ENCODE assay signal across 21 cellular contexts in genomic region chr2:63403820-63404219, GRCh38.
DNase-seq lines count a peak whose midpoint lies in the region; ATAC-seq, FAIRE-seq and TF ChIP-seq lines count a peak whose summit lies in the region.
"Had no signal": no experiment of that assay in that cellular context is flagged by ENCODE, and none has a peak within 500 bp of the region (broad histone marks: within the 10 kb centered on the region; RNA-seq: fewer than 3 reads in every experiment).

No MANE protein-coding gene starts in this region.

- H3K9me3 Mint-ChIP-seq in activated naive CD8-positive, alpha-beta T cell treated with anti-CD3 and anti-CD28 coated beads, Interleukin-2, amount 50 U/mL, for 24 hours, result no peaks in the 10 kb centered on the region

- ATAC-seq in HepG2 (no peak), right lobe of liver (no peak), K562 (no peak)
- ATAC-seq in activated naive CD8-positive, alpha-beta T cell treated with anti-CD3 and anti-CD28 coated beads, Interleukin-2, amount 50 U/mL, for 24 hours, result no peak
- no peak for ATAC-seq in activated CD4-positive, CD25-positive, alpha-beta regulatory T cell treated with anti-CD3 and anti-CD28 coated beads, Interleukin-2, amount 50 U/mL, for 24 hours

- FAIRE-seq in HepG2 (lab: Jason Lieb, UNC) (no peak), TTC549 (lab: Jason Lieb, UNC) (peak; percentile 15), K562 (lab: Jason Lieb, UNC) (no peak)
- FAIRE-seq: GM12891, GM19239 had no signal

- H3K9me1 ChIP-seq in K562 (ENCODE audit: control insufficient read depth, insufficient read depth, low read length), result no peaks in the 10 kb centered on the region

- BruUV-seq in HepG2 (replicated peaks; lab: Mats Ljungman, UMichigan), result no TSS peak
- no TSS peak for BruUV-seq in K562 (replicated peaks; lab: Mats Ljungman, UMichigan)

- in situ Hi-C loops in HepG2 (cut with HindIII; ENCODE audit: extremely low pct_ligation_motif_present, low pct_unique_long_range_greater_than_20kb) (no loop called here), K562 (cut with MboI) (no loop called here)

- TF ChIP-seq RAD21 in HepG2 (CRISPR knock-in tag; IDR thresholded peaks at IDR 0.05) (no peak), K562 (CRISPR knock-in tag; conservative IDR thresholded peaks at IDR 0.05 in 1 of 2, IDR thresholded peaks at IDR 0.05 in 1 of 2) (no peak)

- H3K4me2 ChIP-seq in HepG2 (ENCODE audit: low read depth, low read length), result no peak overlapping the region
- H3K4me2 ChIP-seq in K562 (ENCODE audit: insufficient read depth, low read length), result no peak overlapping the region
- H3K4me2 ChIP-seq: BLaER1 had no signal

- intact Hi-C loops in HepG2 (cut with micrococcal nuclease; ENCODE audit: unreplicated experiment), result no loop called here
- intact Hi-C loops in right lobe of liver (cut with DNase I), result no loop called here
- intact Hi-C loops in K562 (cut with micrococcal nuclease), result no loop called here

- H3K36me3 Mint-ChIP-seq in activated naive CD8-positive, alpha-beta T cell treated with anti-CD3 and anti-CD28 coated beads, Interleukin-2, amount 50 U/mL, for 24 hours (ENCODE audit: low read depth), result peaks cover 15% of the 10 kb centered on the region

- H3K9me3 ChIP-seq in HepG2 (ENCODE audit: low read length) (no peaks in the 10 kb centered on the region), right lobe of liver (no peaks in the 10 kb centered on the region), K562 (replicated peaks; ENCODE audit: control insufficient read depth, insufficient read depth, low read depth, low read length) (peaks cover 3% of the 10 kb centered on the region; the same call in 1 of the 2 replicates)
- H3K9me3 ChIP-seq: BE2C had no signal

- no peak overlapping the region for H2AFZ ChIP-seq in HepG2 (ENCODE audit: low read length)
- no peak overlapping the region for H2AFZ ChIP-seq in K562 (ENCODE audit: low read depth, low read length)

- no peak for DNase-seq in HepG2 (ENCODE audit: low spot score)
- no peak for DNase-seq in right lobe of liver
- DNase-seq in K562 (ENCODE audit: extremely low read depth in 1 of 4, low spot score in 3 of 4), result no peak
- DNase-seq in activated naive CD8-positive, alpha-beta T cell treated with anti-CD3 and anti-CD28 coated beads, Interleukin-2, amount 50 U/mL, for 24 hours, result no peak
- DNase-seq in HCEC 1CT, result no peak
- DNase-seq: ACHN; BE2C; C1 segment of cervical spinal cord; CD4-positive, alpha-beta memory T cell; CD4-positive, CD25-positive, alpha-beta regulatory T cell; CD8-positive, alpha-beta memory T cell; COR-L47; DMS79 treated with DMSO at 0.1 percent for 48 hours; GF-D8 had no signal

- H3K4me3 Mint-ChIP-seq in activated naive CD8-positive, alpha-beta T cell treated with anti-CD3 and anti-CD28 coated beads, Interleukin-2, amount 50 U/mL, for 24 hours, result no peak overlapping the region
- H3K4me3 Mint-ChIP-seq: CD14-positive monocyte; CD4-positive, alpha-beta memory T cell; CD4-positive, CD25-positive, alpha-beta regulatory T cell; CD8-positive, alpha-beta memory T cell had no signal

- H3K27ac Mint-ChIP-seq in activated naive CD8-positive, alpha-beta T cell treated with anti-CD3 and anti-CD28 coated beads, Interleukin-2, amount 50 U/mL, for 24 hours, result no peak overlapping the region
- H3K27ac Mint-ChIP-seq: CD14-positive monocyte; CD4-positive, alpha-beta memory T cell; CD4-positive, CD25-positive, alpha-beta regulatory T cell; CD8-positive, alpha-beta memory T cell had no signal

- CTCF ChIA-PET in HepG2 (lab: Yijun Ruan, JAX; ENCODE audit: low intra/inter-chr PET ratio, low total read pairs) (no interaction called here), K562 (lab: Yijun Ruan, JAX; ENCODE audit: low intra/inter-chr PET ratio) (no interaction called here)

- POLR2A ChIA-PET in HepG2 (lab: Yijun Ruan, JAX) (no interaction called here), K562 (lab: Yijun Ruan, JAX) (interaction anchor here (0.7 kb wide), 2 partner anchors 15 to 1048 kb away, joined by 3 read pairs; no protein-coding TSS in a partner anchor)

- no peaks in the 10 kb centered on the region for H3K36me3 ChIP-seq in HepG2 (replicated peaks in 1 of 2; ENCODE audit: control insufficient read depth in 1 of 2, insufficient read depth in 2 of 2, low read length in 2 of 2)
- H3K36me3 ChIP-seq in right lobe of liver, result no peaks in the 10 kb centered on the region
- no peaks in the 10 kb centered on the region for H3K36me3 ChIP-seq in K562 (ENCODE audit: control insufficient read depth, insufficient read depth, low read length)
- H3K36me3 ChIP-seq: BE2C had no signal

- H3K9ac ChIP-seq in HepG2 (ENCODE audit: insufficient read depth, low read depth, low read length) (no peak overlapping the region), K562 (ENCODE audit: insufficient read depth in 1 of 2, low read depth in 2 of 2, low read length in 2 of 2) (no peak overlapping the region)
- H3K9ac ChIP-seq: BLaER1 had no signal

- no peaks in the 10 kb centered on the region for H3K4me1 Mint-ChIP-seq in activated naive CD8-positive, alpha-beta T cell treated with anti-CD3 and anti-CD28 coated beads, Interleukin-2, amount 50 U/mL, for 24 hours
- H3K4me1 Mint-ChIP-seq: CD14-positive monocyte; CD4-positive, alpha-beta memory T cell; CD8-positive, alpha-beta memory T cell had no signal

- no peaks in the 10 kb centered on the region for H3K27me3 Mint-ChIP-seq in activated naive CD8-positive, alpha-beta T cell treated with anti-CD3 and anti-CD28 coated beads, Interleukin-2, amount 50 U/mL, for 24 hours
- H3K27me3 Mint-ChIP-seq: CD4-positive, alpha-beta memory T cell; CD4-positive, CD25-positive, alpha-beta regulatory T cell; CD8-positive, alpha-beta memory T cell had no signal

- no peak for TF ChIP-seq EP300 in HepG2 (IDR thresholded peaks at IDR 0.05; ENCODE audit: low read depth in 2 of 2, low read length in 2 of 2)
- no peak for TF ChIP-seq EP300 in HepG2 (CRISPR knock-in tag; IDR thresholded peaks at IDR 0.05; ENCODE audit: borderline replicate concordance)
- TF ChIP-seq EP300 in K562 (IDR thresholded peaks at IDR 0.05; ENCODE audit: low read length), result no peak

- TF ChIP-seq POLR2A in HepG2 (IDR thresholded peaks at IDR 0.05; ENCODE audit: insufficient read depth in 1 of 2, low read depth in 2 of 2, low read length in 2 of 2) (no peak), right lobe of liver (IDR thresholded peaks at IDR 0.05) (no peak), K562 (conservative IDR thresholded peaks at IDR 0.05) (no peak)

- H3K4me1 ChIP-seq in HepG2 (ENCODE audit: insufficient read depth, low read length), result peaks cover 7% of the 10 kb centered on the region
- H3K4me1 ChIP-seq in right lobe of liver, result no peaks in the 10 kb centered on the region
- H3K4me1 ChIP-seq in K562 (replicated peaks in 1 of 2; ENCODE audit: control insufficient read depth in 2 of 2, insufficient read depth in 2 of 2, low read length in 2 of 2), result peaks cover 0 to 4% of the 10 kb centered on the region in 2 experiments; a peak in 2 of 5 replicates
- H3K4me1 ChIP-seq: BE2C, BLaER1 had no signal

- H3K79me2 ChIP-seq in HepG2 (ENCODE audit: insufficient read depth, low read length) (no peaks in the 10 kb centered on the region), K562 (ENCODE audit: control insufficient read depth, insufficient read depth, low read length) (no peaks in the 10 kb centered on the region)

- H4K20me1 ChIP-seq in HepG2 (ENCODE audit: insufficient read depth, low read length) (no peaks in the 10 kb centered on the region), K562 (replicated peaks; ENCODE audit: control insufficient read depth, insufficient read depth, low read length) (no peaks in the 10 kb centered on the region)
- H4K20me1 ChIP-seq: BLaER1 had no signal

- H3K4me3 ChIP-seq in HepG2 (replicated peaks in 1 of 3; ENCODE audit: insufficient read depth in 1 of 3, low read depth in 2 of 3, low read length in 3 of 3) (no peak overlapping the region), right lobe of liver (no peak overlapping the region), K562 (no peak overlapping the region)
- H3K4me3 ChIP-seq: BLaER1 had no signal

- H3K27me3 ChIP-seq in HepG2 (ENCODE audit: control insufficient read depth in 1 of 2, insufficient read depth in 2 of 2, low read length in 2 of 2) (no peaks in the 10 kb centered on the region), right lobe of liver (no peaks in the 10 kb centered on the region), K562 (ENCODE audit: control insufficient read depth in 2 of 2, insufficient read depth in 2 of 2, low read length in 2 of 2) (no peaks in the 10 kb centered on the region)
- H3K27me3 ChIP-seq: BE2C, BLaER1 had no signal

- TF ChIP-seq CTCF in HepG2 (CRISPR knock-in tag; IDR thresholded peaks at IDR 0.05) (no peak), right lobe of liver (IDR thresholded peaks at IDR 0.05) (no peak), K562 (IDR thresholded peaks at IDR 0.05 in 2 of 3, conservative IDR thresholded peaks at IDR 0.05 in 1 of 3; ENCODE audit: insufficient read depth in 2 of 3, low read depth in 1 of 3, low read length in 3 of 3) (no peak)

- H3K27ac ChIP-seq in HepG2 (ENCODE audit: extremely low read length, insufficient read depth, low read length) (no peak overlapping the region), right lobe of liver (no peak overlapping the region), K562 (ENCODE audit: extremely low read depth, low read depth, low read length) (no peak overlapping the region)
- H3K27ac ChIP-seq: 22Rv1, BLaER1 had no signal

TF ChIP-seq in HepG2, 621 proteins besides CTCF, POLR2A, EP300 and RAD21:
- no peak for TF ChIP-seq HDAC1 (CRISPR knock-in tag; IDR thresholded peaks at IDR 0.05)
- peak; percentile 42 to 67; a peak in 3 of 4 replicates for TF ChIP-seq MAFK (conservative IDR thresholded peaks at IDR 0.05 in 1 of 2, IDR thresholded peaks at IDR 0.05 in 1 of 2; ENCODE audit: low read length in 2 of 2)

TF ChIP-seq in K562, 482 proteins besides CTCF, POLR2A, EP300 and RAD21:
- TF ChIP-seq MAFF (IDR thresholded peaks at IDR 0.05; ENCODE audit: low read length), result peak; percentile 1; the same call in 1 of the 2 replicates
- TF ChIP-seq CCAR2 (IDR thresholded peaks at IDR 0.05; ENCODE audit: low read depth, low read length), result no peak
- TF ChIP-seq ZNF316 (IDR thresholded peaks at IDR 0.05), result peak; percentile 53; the same call in 1 of the 2 replicates

Comparison
In these comparisons a context has a peak if more than half of its experiments do, and no peak if none do; other contexts are left out.
1. Of the 241 proteins assayed by ChIP-seq in both HepG2 and K562: peak only in HepG2: MAFK; only in K562: MAFF; in both: none; in neither: 239.